In genomic region chr1:229000187-229000586, GRCh38 we compare ENCODE assay signal across 26 cellular contexts.
"Had no signal": no experiment of that assay in that cellular context is flagged by ENCODE, and none has a peak within 500 bp of the region (broad histone marks: within the 10 kb centered on the region; RNA-seq: fewer than 3 reads in every experiment).

No MANE protein-coding gene starts in this region.

- H3K9me3 Mint-ChIP-seq: immature natural killer cell; naive thymus-derived CD8-positive, alpha-beta T cell; nephron progenitor cell; stimulated activated memory B cell treated with anti-CD40 and anti-IgM and Interleukin-4, amounts not matched to agents 10 μg/mL and 1 μg/mL and 100 μg/mL, for 72 hours; stimulated activated naive CD8-positive, alpha-beta T cell treated with anti-CD3 and anti-CD28 coated beads, Interleukin-15, amount 100 ng/mL, for 72 hours had no signal

- H3K27ac ChIP-seq: left lung, lower lobe of right lung, neural progenitor cell, ovary, sigmoid colon, spleen, testis, thyroid gland, transverse colon, upper lobe of right lung had no signal

- H3K9me3 ChIP-seq: left lung, lower lobe of right lung, ovary, sigmoid colon, spleen, testis, thyroid gland, transverse colon, upper lobe of right lung had no signal

- H3K4me3 Mint-ChIP-seq: immature natural killer cell; naive thymus-derived CD8-positive, alpha-beta T cell; nephron progenitor cell; neural progenitor cell; stimulated activated memory B cell treated with anti-CD40 and anti-IgM and Interleukin-4, amounts not matched to agents 10 μg/mL and 1 μg/mL and 100 μg/mL, for 72 hours; stimulated activated naive CD8-positive, alpha-beta T cell treated with anti-CD3 and anti-CD28 coated beads, Interleukin-15, amount 100 ng/mL, for 72 hours had no signal

- H3K36me3 ChIP-seq: left lung, lower lobe of right lung, neural progenitor cell, ovary, sigmoid colon, spleen, thyroid gland, transverse colon, upper lobe of right lung had no signal

- H3K27ac Mint-ChIP-seq: immature natural killer cell; naive thymus-derived CD8-positive, alpha-beta T cell; nephron progenitor cell; neural progenitor cell; progenitor cell of endocrine pancreas; stimulated activated memory B cell treated with anti-CD40 and anti-IgM and Interleukin-4, amounts not matched to agents 10 μg/mL and 1 μg/mL and 100 μg/mL, for 72 hours had no signal

- DNase-seq: hypothalamus; immature natural killer cell; kidney; left colon; left lung; lower lobe of right lung; mammary epithelial cell; mesenchymal stem cell; naive thymus-derived CD8-positive, alpha-beta T cell; nephron progenitor cell; ovary; right cardiac atrium; sigmoid colon; small intestine; spleen; stimulated activated CD4-positive, alpha-beta T cell treated with anti-CD3 and anti-CD28 coated beads, Interleukin-4, amount 100 ng/mL, for 24 hours; stimulated activated CD8-positive, alpha-beta memory T cell treated with anti-CD3 and anti-CD28 coated beads, Interleukin-4, amount 100 ng/mL, for 48 hours; stimulated activated naive CD4-positive, alpha-beta T cell treated with Interleukin-2 at 50 U/mL for 16 hours; stimulated activated naive CD8-positive, alpha-beta T cell treated with anti-CD3 and anti-CD28 coated beads, Interleukin-15, amount 100 ng/mL, for 72 hours; testis; thyroid gland; transverse colon; upper lobe of right lung had no signal

- H3K36me3 Mint-ChIP-seq: immature natural killer cell; naive thymus-derived CD8-positive, alpha-beta T cell; neural progenitor cell; stimulated activated memory B cell treated with anti-CD40 and anti-IgM and Interleukin-4, amounts not matched to agents 10 μg/mL and 1 μg/mL and 100 μg/mL, for 72 hours had no signal

- ATAC-seq: left colon; left lung; lower lobe of right lung; naive thymus-derived CD8-positive, alpha-beta T cell; right cardiac atrium; stimulated activated memory B cell treated with anti-CD40 and anti-IgM and Interleukin-4, amounts not matched to agents 10 μg/mL and 1 μg/mL and 100 μg/mL, for 72 hours; stimulated activated naive CD8-positive, alpha-beta T cell treated with anti-CD3 and anti-CD28 coated beads, Interleukin-15, amount 100 ng/mL, for 72 hours; upper lobe of right lung had no signal

- H3K27me3 Mint-ChIP-seq: progenitor cell of endocrine pancreas; stimulated activated naive CD8-positive, alpha-beta T cell treated with anti-CD3 and anti-CD28 coated beads, Interleukin-15, amount 100 ng/mL, for 72 hours had no signal

- H3K4me1 Mint-ChIP-seq: stimulated activated memory B cell treated with anti-CD40 and anti-IgM and Interleukin-4, amounts not matched to agents 10 μg/mL and 1 μg/mL and 100 μg/mL, for 72 hours had no signal

- H3K4me1 ChIP-seq: left lung, lower lobe of right lung, transverse colon, upper lobe of right lung had no signal

- H3K4me3 ChIP-seq: left lung, lower lobe of right lung, neural progenitor cell, ovary, sigmoid colon, spleen, testis, thyroid gland, transverse colon, upper lobe of right lung had no signal
